Comparison of ENCODE assay signal across 15 cellular contexts in genomic region chr21:44258056-44258725, GRCh38. TPM values are rescaled to one million over a fixed set of nuclear protein-coding genes. Genes with fewer than 3 reads are reported as not detected.
DNase-seq lines count a peak whose midpoint lies in the region; ATAC-seq and TF ChIP-seq lines count a peak whose summit lies in the region.
"Had no signal": no experiment of that assay in that cellular context is flagged by ENCODE, and none has a peak within 500 bp of the region (broad histone marks: within the 10 kb centered on the region; RNA-seq: fewer than 3 reads in every experiment).

No MANE protein-coding gene starts in this region.

- peak overlapping the region; percentile 33 for H3K27ac Mint-ChIP-seq in activated T-helper 17 cell treated with anti-CD3 and anti-CD28 coated beads, Interleukin-2, amount 50 U/mL, for 72 hours
- H3K27ac Mint-ChIP-seq in glutamatergic neuron (ENCODE audit: unreplicated experiment) = no peak overlapping the region

- 92% methylated on average over 34 of the region's 34 CpGs for WGBS in sigmoid colon, 2 donors

- TF ChIP-seq POLR2A in sigmoid colon (IDR thresholded peaks at IDR 0.05) = no peak

- DNase-seq in glutamatergic neuron (peak; percentile 10), sigmoid colon (peak; percentile 35), GM10248 (ENCODE audit: extremely low spot score) (no peak)
- no peak for DNase-seq in stimulated activated CD4-positive, alpha-beta T cell treated with anti-CD3 and anti-CD28 coated beads, Interleukin-1b, Interleukin-23, amount 100 ng/mL, for 48 hours
- DNase-seq: Caco-2, EL, Karpas-422, MG63, NCI-H1092, NCI-H146, NCI-H2227 treated with DMSO at 0.1 percent for 48 hours, NCI-H524 treated with DMSO at 0.1 percent for 48 hours had no signal

- H3K4me3 ChIP-seq in sigmoid colon = no peak overlapping the region
- H3K4me3 ChIP-seq: HAP-1, MG63 had no signal

- H3K9me3 ChIP-seq in sigmoid colon = peaks cover 0 to 3% (median 0%) of the 10 kb centered on the region in 4 donors
- H3K9me3 ChIP-seq: HAP-1, MG63 had no signal

- no peaks in the 10 kb centered on the region for H3K4me1 Mint-ChIP-seq in activated T-helper 17 cell treated with anti-CD3 and anti-CD28 coated beads, Interleukin-2, amount 50 U/mL, for 72 hours
- no peaks in the 10 kb centered on the region for H3K4me1 Mint-ChIP-seq in glutamatergic neuron (ENCODE audit: low read depth, unreplicated experiment)

- H3K4me1 ChIP-seq in sigmoid colon = no peaks in the 10 kb centered on the region
- H3K4me1 ChIP-seq: Caco-2, HAP-1 had no signal

- H3K4me3 Mint-ChIP-seq in activated T-helper 17 cell treated with anti-CD3 and anti-CD28 coated beads, Interleukin-2, amount 50 U/mL, for 72 hours = no peak overlapping the region
- no peak overlapping the region for H3K4me3 Mint-ChIP-seq in glutamatergic neuron (ENCODE audit: unreplicated experiment)
- H3K4me3 Mint-ChIP-seq: CD14-positive monocyte had no signal

- H3K27me3 ChIP-seq in sigmoid colon = peaks cover 0 to 18% (median 4%) of the 10 kb centered on the region in 3 donors
- H3K27me3 ChIP-seq: MG63 had no signal

- H3K9me3 Mint-ChIP-seq in activated T-helper 17 cell treated with anti-CD3 and anti-CD28 coated beads, Interleukin-2, amount 50 U/mL, for 72 hours = no peaks in the 10 kb centered on the region
- H3K9me3 Mint-ChIP-seq in glutamatergic neuron (ENCODE audit: unreplicated experiment) = peaks cover 2% of the 10 kb centered on the region
- H3K9me3 Mint-ChIP-seq: CD14-positive monocyte had no signal

- POLR2A ChIA-PET in GM10248 (lab: Yijun Ruan, JAX) = no interaction called here

- TF ChIP-seq EP300 in sigmoid colon (IDR thresholded peaks at IDR 0.05) = no peak

- no peak overlapping the region for H3K27ac ChIP-seq in sigmoid colon

- no peak for ATAC-seq in activated T-helper 17 cell treated with anti-CD3 and anti-CD28 coated beads, Interleukin-2, amount 50 U/mL, for 72 hours (replicated peaks)

- H3K36me3 Mint-ChIP-seq in activated T-helper 17 cell treated with anti-CD3 and anti-CD28 coated beads, Interleukin-2, amount 50 U/mL, for 72 hours (ENCODE audit: low read depth) = no peaks in the 10 kb centered on the region
- H3K36me3 Mint-ChIP-seq in glutamatergic neuron (ENCODE audit: unreplicated experiment) = peaks cover 14% of the 10 kb centered on the region
- H3K36me3 Mint-ChIP-seq: CD14-positive monocyte had no signal

- CTCF ChIA-PET in GM10248 (lab: Yijun Ruan, JAX) = interaction anchor here (1.1 to 1.7 kb wide), 2 partner anchors 10 to 40 kb away, joined by 3 to 6 read pairs; no protein-coding TSS in a partner anchor

- intact Hi-C loops in sigmoid colon (cut with DNase I) = no loop called here

- no peaks in the 10 kb centered on the region for H3K27me3 Mint-ChIP-seq in activated T-helper 17 cell treated with anti-CD3 and anti-CD28 coated beads, Interleukin-2, amount 50 U/mL, for 72 hours
- no peaks in the 10 kb centered on the region for H3K27me3 Mint-ChIP-seq in glutamatergic neuron (ENCODE audit: unreplicated experiment)

- no peaks in the 10 kb centered on the region for H3K36me3 ChIP-seq in sigmoid colon
- H3K36me3 ChIP-seq: HAP-1, MG63 had no signal

- TF ChIP-seq CTCF in glutamatergic neuron (IDR thresholded peaks at IDR 0.05; ENCODE audit: partially characterized antibody, unreplicated experiment) = no peak
- TF ChIP-seq CTCF in sigmoid colon (IDR thresholded peaks at IDR 0.05) = no peak
- no peak for TF ChIP-seq CTCF in GM10248 (IDR thresholded peaks at IDR 0.05; ENCODE audit: control extremely low read depth, extremely low read depth, low read depth, missing control alignments)

RNA-seq across cellular contexts. Expression of gene DNMT3L, which starts 3.5 kb away (rescaled TPM):
- not detected for total RNA-seq in activated T-helper 17 cell treated with anti-CD3 and anti-CD28 coated beads, Interleukin-2, amount 50 U/mL, for 72 hours
- not detected for total RNA-seq in glutamatergic neuron (ENCODE audit: unreplicated experiment)
- total RNA-seq in sigmoid colon = not detected
- not detected for polyA plus RNA-seq in sigmoid colon
- polyA plus RNA-seq: CD14-positive monocyte had no signal

RNA-seq across cellular contexts. Expression of gene ICOSLG, which starts 17.4 kb away (rescaled TPM):
- 1 to 10 TPM; 2.0 to 6.4 TPM for total RNA-seq in activated T-helper 17 cell treated with anti-CD3 and anti-CD28 coated beads, Interleukin-2, amount 50 U/mL, for 72 hours
- 0.37 TPM for total RNA-seq in glutamatergic neuron (ENCODE audit: unreplicated experiment)
- 1 to 10 TPM in 1 of 4 donors, under 1 TPM in 3; 0.27 to 1.1 (median 0.83) TPM for total RNA-seq in sigmoid colon
- 1 to 10 TPM in 1 of 3 donors, under 1 TPM in 2; 0.60 to 5.7 (median 0.92) TPM for polyA plus RNA-seq in sigmoid colon

RNA-seq across cellular contexts. Expression of gene AIRE, which starts 27.5 kb away (rescaled TPM):
- total RNA-seq in activated T-helper 17 cell treated with anti-CD3 and anti-CD28 coated beads, Interleukin-2, amount 50 U/mL, for 72 hours = not detected
- total RNA-seq in glutamatergic neuron (ENCODE audit: unreplicated experiment) (not detected), sigmoid colon (not detected)
- polyA plus RNA-seq in sigmoid colon = under 1 TPM in 1 of 3 donors, not detected in 2; 0.61 TPM
- total RNA-seq: Caco-2 had no signal
- polyA plus RNA-seq: CD14-positive monocyte had no signal

RNA-seq across cellular contexts. Expression of gene PFKL, which starts 41.7 kb away (rescaled TPM):
- 100 to 1,000 TPM; 150 to 184 TPM for total RNA-seq in activated T-helper 17 cell treated with anti-CD3 and anti-CD28 coated beads, Interleukin-2, amount 50 U/mL, for 72 hours
- total RNA-seq in glutamatergic neuron (ENCODE audit: unreplicated experiment) (48.6 TPM), sigmoid colon (10 to 100 TPM; 38.0 to 69.8 (median 50.4) TPM)
- 100 to 1,000 TPM; 138 to 159 (median 157) TPM for polyA plus RNA-seq in sigmoid colon

Comparison
In these comparisons a context has a peak if more than half of its experiments do, and no peak if none do; other contexts are left out.
1. DNase-seq: peak in glutamatergic neuron (single experiment) and sigmoid colon (single experiment); none in stimulated activated CD4-positive, alpha-beta T cell treated with anti-CD3 and anti-CD28 coated beads, Interleukin-1b, Interleukin-23, amount 100 ng/mL, for 48 hours (single experiment) and GM10248 (single experiment).